In the genomic region with DNA sequence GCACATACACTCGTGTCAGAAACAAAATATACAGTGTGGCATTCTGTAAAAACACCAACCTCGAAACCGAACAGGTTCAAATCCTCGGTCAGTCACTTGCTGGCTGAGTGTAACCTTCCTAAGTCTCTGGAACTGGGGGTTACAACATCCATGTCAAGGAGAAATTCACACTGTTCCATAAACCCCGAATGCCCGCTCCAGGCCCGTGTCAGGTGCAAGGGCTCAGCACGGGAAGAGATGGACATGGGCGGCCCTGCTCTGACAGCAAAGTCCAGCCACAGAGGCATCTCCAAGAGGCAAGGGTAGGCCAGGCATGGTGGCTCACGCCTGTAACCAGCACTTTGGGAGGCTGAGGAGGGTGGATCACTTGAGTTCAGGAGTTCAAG, we compare ENCODE assay signal across 8 cellular contexts.
DNase-seq lines count a peak whose midpoint lies in the region; ATAC-seq and TF ChIP-seq lines count a peak whose summit lies in the region.

No MANE protein-coding gene starts in this region.

- POLR2A ChIA-PET in T-cell (lab: Charles Lee) = interaction anchor here in 1 of 2 donors (1.2 kb wide), 1 partner anchor 205 kb away, joined by 3 read pairs; a partner anchor contains a TSS

- H3K9ac ChIP-seq in mesendoderm (ENCODE audit: low read length) = no peak overlapping the region

- H2BK15ac ChIP-seq in mesendoderm (replicated peaks; ENCODE audit: low read depth) = no peak overlapping the region

- no peak overlapping the region for H3K56ac ChIP-seq in mesendoderm (ENCODE audit: low read length)

- peak; percentile 28 for TF ChIP-seq CTCF in glutamatergic neuron (IDR thresholded peaks at IDR 0.05; ENCODE audit: partially characterized antibody, unreplicated experiment)

- no peak overlapping the region for H2BK120ac ChIP-seq in mesendoderm (ENCODE audit: low read depth, low read length)

- no CpG with 5 or more reads among the region's 10 CpGs for WGBS in mesendoderm (ENCODE audit: extremely low coverage, insufficient coverage, low lambda C conversion rate)

- H3K4me3 ChIP-seq in MG63 (no peak overlapping the region), mesendoderm (ENCODE audit: low read length) (no peak overlapping the region)

- no peak overlapping the region for H3K23ac ChIP-seq in mesendoderm (ENCODE audit: low read length)

- H3K27me3 ChIP-seq in MG63 = no peaks in the 10 kb centered on the region
- H3K27me3 ChIP-seq in mesendoderm (ENCODE audit: insufficient read depth, low read length, poor library complexity) = no peaks in the 10 kb centered on the region

- no peaks in the 10 kb centered on the region for H3K9me3 Mint-ChIP-seq in T-cell
- peaks cover 4% of the 10 kb centered on the region for H3K9me3 Mint-ChIP-seq in glutamatergic neuron (ENCODE audit: unreplicated experiment)
- no peaks in the 10 kb centered on the region for H3K9me3 Mint-ChIP-seq in stimulated activated memory B cell treated with anti-CD40 and anti-IgM and Interleukin-4, amounts not matched to agents 10 μg/mL and 1 μg/mL and 100 μg/mL, for 72 hours

- ATAC-seq in GM21423 (IDR thresholded peaks at IDR 0.05; ENCODE audit: unreplicated experiment) (peak; percentile 11), T-cell (replicated peaks in 1 of 4) (peak; percentile 4 to 18 (median 6)), GM18868 (IDR thresholded peaks at IDR 0.05; ENCODE audit: unreplicated experiment) (no peak)
- ATAC-seq in stimulated activated memory B cell treated with anti-CD40 and anti-IgM and Interleukin-4, amounts not matched to agents 10 μg/mL and 1 μg/mL and 100 μg/mL, for 72 hours = no peak

- H3K27ac Mint-ChIP-seq in T-cell (peak overlapping the region; percentile 88 to 98), glutamatergic neuron (ENCODE audit: unreplicated experiment) (no peak overlapping the region)
- H3K27ac Mint-ChIP-seq in stimulated activated memory B cell treated with anti-CD40 and anti-IgM and Interleukin-4, amounts not matched to agents 10 μg/mL and 1 μg/mL and 100 μg/mL, for 72 hours = peak overlapping the region; percentile 95

- no peak overlapping the region for H4K8ac ChIP-seq in mesendoderm (ENCODE audit: low read depth, low read length)

- CTCF ChIA-PET in T-cell (lab: Charles Lee) = interaction anchor here in 1 of 2 donors (0.6 to 1.4 kb wide), 6 partner anchors 17 to 295 kb away, joined by 3 to 12 read pairs (median 6); partner anchors contain the start of gene CAPZB

- peaks cover 40% of the 10 kb centered on the region for H3K79me2 ChIP-seq in mesendoderm (ENCODE audit: control insufficient read depth, insufficient read depth, low read length)

- no peak overlapping the region for H3K18ac ChIP-seq in mesendoderm (ENCODE audit: low read length)

- H3K27me3 Mint-ChIP-seq in T-cell (no peaks in the 10 kb centered on the region), glutamatergic neuron (ENCODE audit: unreplicated experiment) (peaks cover 14% of the 10 kb centered on the region)
- H3K27me3 Mint-ChIP-seq in stimulated activated memory B cell treated with anti-CD40 and anti-IgM and Interleukin-4, amounts not matched to agents 10 μg/mL and 1 μg/mL and 100 μg/mL, for 72 hours = no peaks in the 10 kb centered on the region

- H3K79me1 ChIP-seq in mesendoderm (ENCODE audit: low read length) = peaks cover 53% of the 10 kb centered on the region

- H3K36me3 Mint-ChIP-seq in T-cell (peaks cover 5% of the 10 kb centered on the region), glutamatergic neuron (ENCODE audit: unreplicated experiment) (no peaks in the 10 kb centered on the region)
- peaks cover 9% of the 10 kb centered on the region for H3K36me3 Mint-ChIP-seq in stimulated activated memory B cell treated with anti-CD40 and anti-IgM and Interleukin-4, amounts not matched to agents 10 μg/mL and 1 μg/mL and 100 μg/mL, for 72 hours

- no peak overlapping the region for H3K4ac ChIP-seq in mesendoderm (ENCODE audit: low read depth, low read length)

- no peak overlapping the region for H3K27ac ChIP-seq in mesendoderm (ENCODE audit: low read depth, low read length)

- H2BK5ac ChIP-seq in mesendoderm (ENCODE audit: low read length) = no peak overlapping the region

- H4K5ac ChIP-seq in mesendoderm (ENCODE audit: low read length) = no peak overlapping the region

- H3K4me2 ChIP-seq in mesendoderm (ENCODE audit: low read length) = no peak overlapping the region

- no peaks in the 10 kb centered on the region for H3K9me3 ChIP-seq in MG63

- peak overlapping the region; percentile 74 to 87 (median 86) for H3K4me3 Mint-ChIP-seq in T-cell
- H3K4me3 Mint-ChIP-seq in glutamatergic neuron (ENCODE audit: unreplicated experiment) = no peak overlapping the region
- peak overlapping the region; percentile 78 for H3K4me3 Mint-ChIP-seq in stimulated activated memory B cell treated with anti-CD40 and anti-IgM and Interleukin-4, amounts not matched to agents 10 μg/mL and 1 μg/mL and 100 μg/mL, for 72 hours

- H3K4me1 Mint-ChIP-seq in T-cell (peaks cover 79 to 95% (median 92%) of the 10 kb centered on the region in 3 donors), glutamatergic neuron (ENCODE audit: low read depth, unreplicated experiment) (peaks cover 15% of the 10 kb centered on the region)
- peaks cover 84% of the 10 kb centered on the region for H3K4me1 Mint-ChIP-seq in stimulated activated memory B cell treated with anti-CD40 and anti-IgM and Interleukin-4, amounts not matched to agents 10 μg/mL and 1 μg/mL and 100 μg/mL, for 72 hours

- DNase-seq in T-cell (no peak), glutamatergic neuron (no peak), MG63 (no peak), kidney tubule cell (ENCODE audit: low spot score) (no peak), mesendoderm (no peak)

- H2AK5ac ChIP-seq in mesendoderm (ENCODE audit: low read length) = no peak overlapping the region

- H3K36me3 ChIP-seq in MG63 (peaks cover 7% of the 10 kb centered on the region; the same call in 1 of the 2 replicates), mesendoderm (ENCODE audit: control insufficient read depth, insufficient read depth, low read length) (no peaks in the 10 kb centered on the region)

- no peaks in the 10 kb centered on the region for H3K4me1 ChIP-seq in mesendoderm (ENCODE audit: control insufficient read depth, low read depth, low read length)

Comparison
In these comparisons a context has a peak if more than half of its experiments do, and no peak if none do; other contexts are left out.
1. ATAC-seq: peak in GM21423 (single experiment) and T-cell (4 of 4); none in stimulated activated memory B cell treated with anti-CD40 and anti-IgM and Interleukin-4, amounts not matched to agents 10 μg/mL and 1 μg/mL and 100 μg/mL, for 72 hours (single experiment) and GM18868 (single experiment).